8 cellular contexts compared by ENCODE assay signal in the genomic region with DNA sequence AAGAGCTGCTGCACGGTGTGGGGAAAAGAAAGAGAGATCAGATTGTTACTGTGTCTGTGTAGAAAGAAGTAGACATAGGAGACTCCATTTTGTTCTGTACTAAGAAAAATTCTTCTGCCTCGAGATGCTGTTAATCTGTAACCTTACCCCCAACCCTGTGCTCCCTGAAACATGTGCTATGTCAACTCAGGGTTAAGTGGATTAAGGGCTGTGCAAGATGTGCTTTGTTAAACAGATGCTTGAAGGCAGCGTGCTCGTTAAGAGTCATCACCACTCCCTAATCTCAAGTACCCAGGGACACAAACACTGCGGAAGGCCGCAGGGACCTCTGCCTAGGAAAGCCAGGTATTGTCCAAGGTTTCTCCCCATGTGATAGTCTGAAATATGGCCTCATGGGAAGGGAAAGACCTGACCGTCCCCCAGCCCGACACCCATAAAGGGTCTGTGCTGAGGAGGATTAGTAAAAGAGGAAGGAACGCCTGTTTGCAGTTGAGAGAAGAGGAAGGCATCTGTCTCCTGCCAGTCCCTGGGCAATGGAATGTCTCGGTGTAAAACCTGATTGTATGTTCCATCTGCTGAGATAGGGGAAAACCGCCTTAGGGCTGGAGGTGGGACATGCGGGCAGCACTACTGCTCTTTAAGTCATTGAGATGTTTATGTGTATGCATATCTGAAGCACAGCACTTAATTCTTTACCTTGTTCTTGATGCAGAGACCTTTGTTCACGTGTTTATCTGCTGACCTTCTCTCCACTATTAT. TPM values are rescaled to one million over a fixed set of nuclear protein-coding genes. Genes with fewer than 3 reads are reported as not detected.
A peak's percentile ranks its signal among the peaks of the same experiment; 100 is the strongest.
DNase-seq lines count a peak whose midpoint lies in the region; ATAC-seq and TF ChIP-seq lines count a peak whose summit lies in the region.
"Not testable (repeated sequence)": the region's sequence is repeated elsewhere in the genome, so short reads cannot be mapped to it uniquely, and the experiment has no call there.

No MANE protein-coding gene starts in this region.

- POLR2A ChIA-PET in CD8-positive, alpha-beta memory T cell (lab: Charles Lee); activated CD8-positive, alpha-beta T cell treated with anti-CD3 and anti-CD28 coated beads for 36 hours (lab: Charles Lee); activated naive CD8-positive, alpha-beta T cell treated with anti-CD3 and anti-CD28 coated beads, Interleukin-2, amount 10 ng/mL, durations not matched to agents 7 days and 5 days (lab: Charles Lee): not testable (repeated sequence)

- not testable (repeated sequence) for ATAC-seq in activated CD8-positive, alpha-beta T cell treated with anti-CD3 and anti-CD28 coated beads for 36 hours; activated naive CD8-positive, alpha-beta T cell treated with anti-CD3 and anti-CD28 coated beads, Interleukin-2, amount 10 ng/mL, durations not matched to agents 7 days and 5 days (ENCODE audit: low read depth); natural killer cell treated with Interleukin-12 subunit alpha and Interleukin-12 subunit beta and Interleukin-15 and Interleukin-18, amount 100 ng/mL, for 72 hours

- peaks cover 53% of the 10 kb centered on the region for H3K36me3 ChIP-seq in CD8-positive, alpha-beta memory T cell (ENCODE audit: insufficient read depth, low read length)
- H3K36me3 ChIP-seq in OCI-LY3 (replicated peaks; ENCODE audit: low read depth, low read length) = peaks cover 67% of the 10 kb centered on the region
- H3K36me3 ChIP-seq in iPS-18a (ENCODE audit: control insufficient read depth, low read depth, low read length) = not testable (repeated sequence)

- peaks cover 90% of the 10 kb centered on the region for H4K20me1 ChIP-seq in OCI-LY3 (ENCODE audit: insufficient read depth, low read length)

- H3K27ac Mint-ChIP-seq in CD8-positive, alpha-beta memory T cell = peak overlapping the region in 5 of 8 donors; percentile 21 to 71 (median 36)
- peak overlapping the region in 2 of 3 donors; percentile 77 to 78 for H3K27ac Mint-ChIP-seq in IgD-negative memory B cell
- H3K27ac Mint-ChIP-seq in activated CD8-positive, alpha-beta T cell treated with anti-CD3 and anti-CD28 coated beads for 36 hours = peak overlapping the region; percentile 46
- H3K27ac Mint-ChIP-seq in activated naive CD8-positive, alpha-beta T cell treated with anti-CD3 and anti-CD28 coated beads, Interleukin-2, amount 10 ng/mL, durations not matched to agents 7 days and 5 days = peak overlapping the region; percentile 45
- H3K27ac Mint-ChIP-seq in natural killer cell treated with Interleukin-12 subunit alpha and Interleukin-12 subunit beta and Interleukin-15 and Interleukin-18, amount 100 ng/mL, for 72 hours = peak overlapping the region; percentile 57 to 76
- peak overlapping the region; percentile 7 for H3K27ac Mint-ChIP-seq in stimulated activated naive CD8-positive, alpha-beta T cell treated with anti-CD3 and anti-CD28 coated beads, Interleukin-15, Interleukin-2, amounts not matched to agents 100 ng/mL and 50 ng/mL, for 24 hours

- H3K27ac ChIP-seq in CD8-positive, alpha-beta memory T cell (ENCODE audit: low read depth, low read length); iPS-18a (ENCODE audit: low read length): not testable (repeated sequence)
- peak overlapping the region; percentile 59 for H3K27ac ChIP-seq in OCI-LY3 (ENCODE audit: low read length)

- H3K27me3 ChIP-seq in CD8-positive, alpha-beta memory T cell (ENCODE audit: insufficient read depth, low read length, poor library complexity, severe bottlenecking); OCI-LY3 (ENCODE audit: low read depth, low read length); iPS-18a (ENCODE audit: control insufficient read depth, insufficient read depth, low read length): not testable (repeated sequence)

- not testable (repeated sequence) for H2AFZ ChIP-seq in OCI-LY3 (ENCODE audit: low read depth, low read length)

- not testable (repeated sequence) for H3K9ac ChIP-seq in OCI-LY3 (ENCODE audit: low read length); iPS-18a (ENCODE audit: low read length)

- H3K4me3 Mint-ChIP-seq in CD8-positive, alpha-beta memory T cell; IgD-negative memory B cell; activated CD8-positive, alpha-beta T cell treated with anti-CD3 and anti-CD28 coated beads for 36 hours; activated naive CD8-positive, alpha-beta T cell treated with anti-CD3 and anti-CD28 coated beads, Interleukin-2, amount 10 ng/mL, durations not matched to agents 7 days and 5 days; natural killer cell treated with Interleukin-12 subunit alpha and Interleukin-12 subunit beta and Interleukin-15 and Interleukin-18, amount 100 ng/mL, for 72 hours: not testable (repeated sequence)
- peak overlapping the region; percentile 8 for H3K4me3 Mint-ChIP-seq in stimulated activated naive CD8-positive, alpha-beta T cell treated with anti-CD3 and anti-CD28 coated beads, Interleukin-15, Interleukin-2, amounts not matched to agents 100 ng/mL and 50 ng/mL, for 24 hours

- H3K4me1 ChIP-seq in CD8-positive, alpha-beta memory T cell (ENCODE audit: insufficient read depth, low read length); iPS-18a (ENCODE audit: control insufficient read depth, low read depth, low read length): not testable (repeated sequence)
- peaks cover 46% of the 10 kb centered on the region for H3K4me1 ChIP-seq in OCI-LY3 (ENCODE audit: low read length)

- not testable (repeated sequence) for TF ChIP-seq CTCF in OCI-LY3 (IDR thresholded peaks at IDR 0.05; ENCODE audit: low read depth, low read length); activated CD8-positive, alpha-beta T cell treated with anti-CD3 and anti-CD28 coated beads for 36 hours (IDR thresholded peaks at IDR 0.05)

- intact Hi-C loops in activated CD8-positive, alpha-beta T cell treated with anti-CD3 and anti-CD28 coated beads for 36 hours (cut with micrococcal nuclease) = not testable (repeated sequence)

- not testable (repeated sequence) for DNase-seq in CD8-positive, alpha-beta memory T cell; activated CD8-positive, alpha-beta T cell treated with anti-CD3 and anti-CD28 coated beads for 36 hours; activated naive CD8-positive, alpha-beta T cell treated with anti-CD3 and anti-CD28 coated beads, Interleukin-2, amount 10 ng/mL, durations not matched to agents 7 days and 5 days; natural killer cell treated with Interleukin-12 subunit alpha and Interleukin-12 subunit beta and Interleukin-15 and Interleukin-18, amount 100 ng/mL, for 72 hours (ENCODE audit: low spot score)

- not testable (repeated sequence) for H3K9me3 Mint-ChIP-seq in CD8-positive, alpha-beta memory T cell; IgD-negative memory B cell; activated CD8-positive, alpha-beta T cell treated with anti-CD3 and anti-CD28 coated beads for 36 hours; activated naive CD8-positive, alpha-beta T cell treated with anti-CD3 and anti-CD28 coated beads, Interleukin-2, amount 10 ng/mL, durations not matched to agents 7 days and 5 days; natural killer cell treated with Interleukin-12 subunit alpha and Interleukin-12 subunit beta and Interleukin-15 and Interleukin-18, amount 100 ng/mL, for 72 hours; stimulated activated naive CD8-positive, alpha-beta T cell treated with anti-CD3 and anti-CD28 coated beads, Interleukin-15, Interleukin-2, amounts not matched to agents 100 ng/mL and 50 ng/mL, for 24 hours

- H3K4me2 ChIP-seq in OCI-LY3 (ENCODE audit: low read length) = peak overlapping the region; percentile 59

- H3K36me3 Mint-ChIP-seq in CD8-positive, alpha-beta memory T cell = peaks cover 13 to 88% (median 23%) of the 10 kb centered on the region in 3 donors
- H3K36me3 Mint-ChIP-seq in IgD-negative memory B cell = peaks cover 16% of the 10 kb centered on the region
- peaks cover 68% of the 10 kb centered on the region for H3K36me3 Mint-ChIP-seq in activated CD8-positive, alpha-beta T cell treated with anti-CD3 and anti-CD28 coated beads for 36 hours (ENCODE audit: low read depth)
- H3K36me3 Mint-ChIP-seq in activated naive CD8-positive, alpha-beta T cell treated with anti-CD3 and anti-CD28 coated beads, Interleukin-2, amount 10 ng/mL, durations not matched to agents 7 days and 5 days = peaks cover 36% of the 10 kb centered on the region
- H3K36me3 Mint-ChIP-seq in natural killer cell treated with Interleukin-12 subunit alpha and Interleukin-12 subunit beta and Interleukin-15 and Interleukin-18, amount 100 ng/mL, for 72 hours = peaks cover 36% of the 10 kb centered on the region
- H3K36me3 Mint-ChIP-seq in stimulated activated naive CD8-positive, alpha-beta T cell treated with anti-CD3 and anti-CD28 coated beads, Interleukin-15, Interleukin-2, amounts not matched to agents 100 ng/mL and 50 ng/mL, for 24 hours (ENCODE audit: low read depth) = peaks cover 68% of the 10 kb centered on the region

- H3K4me3 ChIP-seq in CD8-positive, alpha-beta memory T cell (ENCODE audit: low read length) = not testable (repeated sequence)
- H3K4me3 ChIP-seq in OCI-LY3 (ENCODE audit: low read length) = 0 out of 2 replicates have a peak overlapping the region, but pooled peaks have one; percentile 22
- H3K4me3 ChIP-seq in iPS-18a (ENCODE audit: low read length) = peak overlapping the region; percentile 35

- CTCF ChIA-PET in CD8-positive, alpha-beta memory T cell (lab: Charles Lee) = interaction anchor here (0.8 kb wide), 1 partner anchor 21 kb away, joined by 3 read pairs; no protein-coding TSS in a partner anchor
- CTCF ChIA-PET in activated CD8-positive, alpha-beta T cell treated with anti-CD3 and anti-CD28 coated beads for 36 hours (lab: Charles Lee) = not testable (repeated sequence)

- not testable (repeated sequence) for H3K27me3 Mint-ChIP-seq in CD8-positive, alpha-beta memory T cell; IgD-negative memory B cell; activated CD8-positive, alpha-beta T cell treated with anti-CD3 and anti-CD28 coated beads for 36 hours; activated naive CD8-positive, alpha-beta T cell treated with anti-CD3 and anti-CD28 coated beads, Interleukin-2, amount 10 ng/mL, durations not matched to agents 7 days and 5 days; natural killer cell treated with Interleukin-12 subunit alpha and Interleukin-12 subunit beta and Interleukin-15 and Interleukin-18, amount 100 ng/mL, for 72 hours; stimulated activated naive CD8-positive, alpha-beta T cell treated with anti-CD3 and anti-CD28 coated beads, Interleukin-15, Interleukin-2, amounts not matched to agents 100 ng/mL and 50 ng/mL, for 24 hours

- H3K4me1 Mint-ChIP-seq in CD8-positive, alpha-beta memory T cell = peaks cover 29 to 45% (median 35%) of the 10 kb centered on the region in 3 donors
- H3K4me1 Mint-ChIP-seq in IgD-negative memory B cell = peaks cover 7 to 13% (median 12%) of the 10 kb centered on the region in 3 donors
- peaks cover 54% of the 10 kb centered on the region for H3K4me1 Mint-ChIP-seq in activated CD8-positive, alpha-beta T cell treated with anti-CD3 and anti-CD28 coated beads for 36 hours (ENCODE audit: low read depth)
- H3K4me1 Mint-ChIP-seq in activated naive CD8-positive, alpha-beta T cell treated with anti-CD3 and anti-CD28 coated beads, Interleukin-2, amount 10 ng/mL, durations not matched to agents 7 days and 5 days = peaks cover 12% of the 10 kb centered on the region
- peaks cover 35 to 47% of the 10 kb centered on the region in 2 donors for H3K4me1 Mint-ChIP-seq in natural killer cell treated with Interleukin-12 subunit alpha and Interleukin-12 subunit beta and Interleukin-15 and Interleukin-18, amount 100 ng/mL, for 72 hours (ENCODE audit: low read depth in 2 of 2)
- H3K4me1 Mint-ChIP-seq in stimulated activated naive CD8-positive, alpha-beta T cell treated with anti-CD3 and anti-CD28 coated beads, Interleukin-15, Interleukin-2, amounts not matched to agents 100 ng/mL and 50 ng/mL, for 24 hours (ENCODE audit: low read depth) = peaks cover 55% of the 10 kb centered on the region

- not testable (repeated sequence) for H3K9me3 ChIP-seq in CD8-positive, alpha-beta memory T cell (ENCODE audit: low read length); OCI-LY3 (ENCODE audit: insufficient read depth, low read length); iPS-18a (ENCODE audit: control insufficient read depth, low read depth, low read length)

- H3K79me2 ChIP-seq in OCI-LY3 (ENCODE audit: low read length) = peaks cover 100% of the 10 kb centered on the region

RNA-seq across cellular contexts. Expression of gene CFLAR, which starts 23.2 kb away (rescaled TPM):
- total RNA-seq in CD8-positive, alpha-beta memory T cell = 100 to 1,000 TPM; 291 to 303 TPM
- polyA plus RNA-seq in CD8-positive, alpha-beta memory T cell = 172 TPM
- polyA plus RNA-seq in IgD-negative memory B cell = 104 TPM
- total RNA-seq in activated CD8-positive, alpha-beta T cell treated with anti-CD3 and anti-CD28 coated beads for 36 hours = 100 to 1,000 TPM; 222 to 229 TPM
- 100 to 1,000 TPM; 139 to 140 TPM for total RNA-seq in activated naive CD8-positive, alpha-beta T cell treated with anti-CD3 and anti-CD28 coated beads, Interleukin-2, amount 10 ng/mL, durations not matched to agents 7 days and 5 days
- total RNA-seq in natural killer cell treated with Interleukin-12 subunit alpha and Interleukin-12 subunit beta and Interleukin-15 and Interleukin-18, amount 100 ng/mL, for 72 hours = 100 to 1,000 TPM; 366 to 438 TPM

RNA-seq across cellular contexts. Expression of gene CASP10, which starts 43.8 kb away (rescaled TPM):
- 1 to 10 TPM; 6.7 to 7.3 TPM for total RNA-seq in CD8-positive, alpha-beta memory T cell
- 8.1 TPM for polyA plus RNA-seq in CD8-positive, alpha-beta memory T cell
- 14.9 TPM for polyA plus RNA-seq in IgD-negative memory B cell
- 10 to 100 TPM; 18.3 to 22.6 TPM for total RNA-seq in activated CD8-positive, alpha-beta T cell treated with anti-CD3 and anti-CD28 coated beads for 36 hours
- total RNA-seq in activated naive CD8-positive, alpha-beta T cell treated with anti-CD3 and anti-CD28 coated beads, Interleukin-2, amount 10 ng/mL, durations not matched to agents 7 days and 5 days = 10 to 100 TPM; 45.2 to 46.1 TPM
- 10 to 100 TPM; 17.5 to 23.0 TPM for total RNA-seq in natural killer cell treated with Interleukin-12 subunit alpha and Interleukin-12 subunit beta and Interleukin-15 and Interleukin-18, amount 100 ng/mL, for 72 hours

Comparison
In these comparisons a context has a peak if more than half of its experiments do, and no peak if none do; other contexts are left out.
1. H3K27ac Mint-ChIP-seq: peak in every context shown above with its lines; median percentile 78 in IgD-negative memory B cell; 66 in natural killer cell treated with Interleukin-12 subunit alpha and Interleukin-12 subunit beta and Interleukin-15 and Interleukin-18, amount 100 ng/mL, for 72 hours; 46 in activated CD8-positive, alpha-beta T cell treated with anti-CD3 and anti-CD28 coated beads for 36 hours; 45 in activated naive CD8-positive, alpha-beta T cell treated with anti-CD3 and anti-CD28 coated beads, Interleukin-2, amount 10 ng/mL, durations not matched to agents 7 days and 5 days; 36 in CD8-positive, alpha-beta memory T cell; 7 in stimulated activated naive CD8-positive, alpha-beta T cell treated with anti-CD3 and anti-CD28 coated beads, Interleukin-15, Interleukin-2, amounts not matched to agents 100 ng/mL and 50 ng/mL, for 24 hours.